Comparison of ENCODE assay signal across 34 cellular contexts in the genomic region with DNA sequence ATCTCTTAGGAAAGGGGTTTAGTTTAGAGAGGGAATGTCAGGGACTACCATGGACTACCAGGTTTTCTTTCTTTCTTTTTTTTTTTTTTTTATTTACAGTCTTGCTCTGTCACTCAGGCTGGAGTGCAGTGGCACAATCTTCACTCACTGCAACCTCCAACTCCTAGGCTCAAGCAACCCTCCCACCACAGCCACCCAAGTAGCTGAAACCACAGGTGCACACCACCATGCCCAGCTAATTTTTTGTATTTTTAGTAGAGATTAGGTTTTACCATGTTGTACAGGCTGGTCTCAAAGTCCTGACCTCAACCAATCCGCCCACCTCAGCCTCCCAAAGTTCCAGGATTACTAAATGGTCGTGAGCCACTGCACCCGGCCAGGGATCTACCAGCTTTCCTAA.
"Had no signal": no experiment of that assay in that cellular context is flagged by ENCODE, and none has a peak within 500 bp of the region (broad histone marks: within the 10 kb centered on the region; RNA-seq: fewer than 3 reads in every experiment).

No MANE protein-coding gene starts in this region.

- H3K36me3 ChIP-seq: MG63 had no signal

- H3K9me3 ChIP-seq: MG63 had no signal

- DNase-seq: Karpas-422, Kasumi-1, MG63, MM.1S, MV-4-11, NCI-H1048, NCI-H1092, NCI-H1092 treated with DMSO at 0.1 percent for 48 hours, NCI-H1105, NCI-H1105 treated with DMSO at 0.1 percent for 48 hours, NCI-H1417, NCI-H1417 treated with DMSO at 0.1 percent for 48 hours, NCI-H1436, NCI-H1436 treated with DMSO at 0.1 percent for 48 hours, NCI-H146, NCI-H1694, NCI-H1694 treated with DMSO at 0.1 percent for 48 hours, NCI-H187, NCI-H187 treated with DMSO at 0.1 percent for 48 hours, NCI-H1930, NCI-H2029, NCI-H2029 treated with DMSO at 0.1 percent for 48 hours, NCI-H2081, NCI-H2081 treated with DMSO at 0.1 percent for 48 hours, NCI-H2107, NCI-H2171, NCI-H2171 treated with DMSO at 0.1 percent for 48 hours, NCI-H2227 treated with DMSO at 0.1 percent for 48 hours, NCI-H226, NCI-H345, NCI-H446, NCI-H446 treated with DMSO at 0.1 percent for 48 hours, NCI-H510A, NCI-H510A treated with DMSO at 0.1 percent for 48 hours had no signal

- H3K4me3 ChIP-seq: MG63 had no signal

- H3K27me3 ChIP-seq: MG63 had no signal
